20 cellular contexts compared by ENCODE assay signal in the genomic region with DNA sequence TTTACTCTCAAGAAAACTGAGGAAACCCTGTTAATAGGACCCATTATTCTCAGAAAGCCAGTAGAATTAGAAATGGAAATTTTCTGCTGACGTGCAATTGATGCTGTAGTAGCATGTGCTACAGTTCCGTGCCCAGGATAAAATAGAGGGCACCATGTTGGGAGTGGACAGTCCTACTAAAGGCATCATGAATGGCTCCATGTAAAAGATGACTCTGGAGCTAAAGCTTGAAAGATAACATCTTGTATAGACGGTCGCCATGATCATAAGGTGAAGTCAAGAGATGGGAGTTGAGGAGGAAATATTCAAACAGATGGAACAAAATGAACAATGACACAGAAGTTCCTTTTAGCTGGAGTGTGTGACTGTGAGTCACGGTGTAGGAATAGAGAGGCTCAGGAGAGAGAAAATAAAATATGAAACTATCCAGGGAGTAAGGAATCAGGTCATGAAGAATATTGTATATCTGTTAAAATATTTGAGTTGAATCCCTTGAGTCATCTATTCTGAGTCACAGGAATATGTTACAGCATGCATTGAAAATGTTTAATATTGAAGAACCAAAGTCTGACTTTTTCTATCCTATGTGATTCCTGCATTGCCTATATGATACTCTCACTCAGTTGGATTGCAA. TPM values are rescaled to one million over a fixed set of nuclear protein-coding genes. Genes with fewer than 3 reads are reported as not detected.
DNase-seq lines count a peak whose midpoint lies in the region; ATAC-seq and TF ChIP-seq lines count a peak whose summit lies in the region.
"Had no signal": no experiment of that assay in that cellular context is flagged by ENCODE, and none has a peak within 500 bp of the region (broad histone marks: within the 10 kb centered on the region; RNA-seq: fewer than 3 reads in every experiment).

No MANE protein-coding gene starts in this region.

- no peaks in the 10 kb centered on the region for H3K36me3 Mint-ChIP-seq in HFFc6 (ENCODE audit: low read depth)
- no peaks in the 10 kb centered on the region for H3K36me3 Mint-ChIP-seq in stimulated activated naive B cell treated with anti-CD40 and anti-IgM and Interleukin-4, amounts not matched to agents 10 μg/mL and 1 μg/mL and 100 μg/mL, for 72 hours
- H3K36me3 Mint-ChIP-seq: activated naive CD4-positive, alpha-beta T cell treated with anti-CD3 and anti-CD28 coated beads, Interleukin-2, amount 50 U/mL, for 24 hours; neural progenitor cell had no signal

- ATAC-seq in stimulated activated naive B cell treated with anti-CD40 and anti-IgM and Interleukin-4, amounts not matched to agents 10 μg/mL and 1 μg/mL and 100 μg/mL, for 72 hours (replicated peaks): no peak

- H3K9me3 Mint-ChIP-seq in HFFc6: no peaks in the 10 kb centered on the region
- no peaks in the 10 kb centered on the region for H3K9me3 Mint-ChIP-seq in stimulated activated naive B cell treated with anti-CD40 and anti-IgM and Interleukin-4, amounts not matched to agents 10 μg/mL and 1 μg/mL and 100 μg/mL, for 72 hours
- H3K9me3 Mint-ChIP-seq: activated naive CD4-positive, alpha-beta T cell treated with anti-CD3 and anti-CD28 coated beads, Interleukin-2, amount 50 U/mL, for 24 hours; neural progenitor cell had no signal

- H3K4me3 ChIP-seq in adipocyte (ENCODE audit: low read length) (no peak overlapping the region), fibroblast of lung (replicated peaks in 1 of 4; ENCODE audit: control extremely low read depth in 1 of 4, insufficient read depth in 1 of 4, low read depth in 3 of 4, low read length in 4 of 4) (no peak overlapping the region)
- H3K4me3 ChIP-seq: neural progenitor cell, Peyer's patch, right atrium auricular region, testis had no signal

- H3K27me3 ChIP-seq in adipocyte (replicated peaks; ENCODE audit: control insufficient read depth, insufficient read depth, low read length) (no peaks in the 10 kb centered on the region), fibroblast of lung (ENCODE audit: control insufficient read depth, insufficient read depth, low read length) (no peaks in the 10 kb centered on the region)
- H3K27me3 ChIP-seq: neural progenitor cell, Peyer's patch, right atrium auricular region, testis had no signal

- H3K4me3 Mint-ChIP-seq in HFFc6: peak overlapping the region; percentile 41
- H3K4me3 Mint-ChIP-seq in stimulated activated naive B cell treated with anti-CD40 and anti-IgM and Interleukin-4, amounts not matched to agents 10 μg/mL and 1 μg/mL and 100 μg/mL, for 72 hours: no peak overlapping the region
- H3K4me3 Mint-ChIP-seq: activated naive CD4-positive, alpha-beta T cell treated with anti-CD3 and anti-CD28 coated beads, Interleukin-2, amount 50 U/mL, for 24 hours; neural progenitor cell had no signal

- H3K9me3 ChIP-seq in adipocyte (ENCODE audit: control insufficient read depth, low read length): no peaks in the 10 kb centered on the region
- no peaks in the 10 kb centered on the region for H3K9me3 ChIP-seq in fibroblast of lung (ENCODE audit: control insufficient read depth, insufficient read depth, low read depth, low read length)
- H3K9me3 ChIP-seq: Peyer's patch, right atrium auricular region, testis had no signal

- H3K27me3 Mint-ChIP-seq in HFFc6 (ENCODE audit: insufficient read depth): no peaks in the 10 kb centered on the region
- H3K27me3 Mint-ChIP-seq in stimulated activated naive B cell treated with anti-CD40 and anti-IgM and Interleukin-4, amounts not matched to agents 10 μg/mL and 1 μg/mL and 100 μg/mL, for 72 hours: no peaks in the 10 kb centered on the region
- H3K27me3 Mint-ChIP-seq: activated naive CD4-positive, alpha-beta T cell treated with anti-CD3 and anti-CD28 coated beads, Interleukin-2, amount 50 U/mL, for 24 hours had no signal

- no peak overlapping the region for H2AFZ ChIP-seq in fibroblast of lung (ENCODE audit: low read length)
- H2AFZ ChIP-seq: neural progenitor cell had no signal

- H3K9ac ChIP-seq in adipocyte (ENCODE audit: low read length) (no peak overlapping the region), fibroblast of lung (ENCODE audit: insufficient read depth, low read length) (no peak overlapping the region)
- H3K9ac ChIP-seq: neural progenitor cell had no signal

- TF ChIP-seq CTCF in HFFc6 (IDR thresholded peaks at IDR 0.05): no peak
- TF ChIP-seq CTCF in fibroblast of lung (conservative IDR thresholded peaks at IDR 0.05 in 1 of 2, IDR thresholded peaks at IDR 0.05 in 1 of 2; ENCODE audit: low read depth in 1 of 2, low read length in 2 of 2): no peak

- peak overlapping the region; percentile 82 for H3K27ac Mint-ChIP-seq in HFFc6
- no peak overlapping the region for H3K27ac Mint-ChIP-seq in stimulated activated naive B cell treated with anti-CD40 and anti-IgM and Interleukin-4, amounts not matched to agents 10 μg/mL and 1 μg/mL and 100 μg/mL, for 72 hours
- H3K27ac Mint-ChIP-seq: activated naive CD4-positive, alpha-beta T cell treated with anti-CD3 and anti-CD28 coated beads, Interleukin-2, amount 50 U/mL, for 24 hours; neural progenitor cell had no signal

- no peaks in the 10 kb centered on the region for H4K20me1 ChIP-seq in fibroblast of lung (ENCODE audit: control insufficient read depth, extremely low read depth, insufficient read depth, low read length)

- H3K4me1 Mint-ChIP-seq in HFFc6 (ENCODE audit: low read depth): peaks cover 65% of the 10 kb centered on the region
- no peaks in the 10 kb centered on the region for H3K4me1 Mint-ChIP-seq in stimulated activated naive B cell treated with anti-CD40 and anti-IgM and Interleukin-4, amounts not matched to agents 10 μg/mL and 1 μg/mL and 100 μg/mL, for 72 hours
- H3K4me1 Mint-ChIP-seq: activated naive CD4-positive, alpha-beta T cell treated with anti-CD3 and anti-CD28 coated beads, Interleukin-2, amount 50 U/mL, for 24 hours had no signal

- DNase-seq in HFFc6 (peak; percentile 73), adipocyte (ENCODE audit: low read depth) (peak; percentile 65), fibroblast of lung (ENCODE audit: low read depth in 2 of 2) (peak; percentile 44 to 67), stromal cell of bone marrow (ENCODE audit: low read depth) (peak; percentile 72), NCI-H526 (lab: John Stamatoyannopoulos, UW) (no peak)
- no peak for DNase-seq in activated naive CD4-positive, alpha-beta T cell treated with Interleukin-2 at 50 U/mL for 16 hours
- DNase-seq in stimulated activated naive B cell treated with anti-CD40 and anti-IgM and Interleukin-4, amounts not matched to agents 10 μg/mL and 1 μg/mL and 100 μg/mL, for 72 hours: no peak
- DNase-seq: activated CD4-positive, alpha-beta T cell treated with anti-CD3 and anti-CD28 coated beads for 4 hours; DMS79; kidney; NCI-H187; Peyer's patch; stimulated activated CD4-positive, alpha-beta T cell treated with anti-CD3 and anti-CD28 coated beads, Interleukin-2, amount 100 ng/mL, for 24 hours; testis had no signal

- no peak overlapping the region for H3K4me2 ChIP-seq in fibroblast of lung (ENCODE audit: extremely low read depth, insufficient read depth, low read length)
- H3K4me2 ChIP-seq: neural progenitor cell had no signal

- H3K79me2 ChIP-seq in fibroblast of lung (ENCODE audit: control insufficient read depth, insufficient read depth, low read length): no peaks in the 10 kb centered on the region

- peaks cover 11% of the 10 kb centered on the region for H3K4me1 ChIP-seq in adipocyte (ENCODE audit: control insufficient read depth, insufficient read depth, low read length)
- H3K4me1 ChIP-seq in fibroblast of lung (ENCODE audit: control insufficient read depth, extremely low read depth, insufficient read depth, low read length): no peaks in the 10 kb centered on the region
- H3K4me1 ChIP-seq: Peyer's patch, right atrium auricular region, testis had no signal

- no peak overlapping the region for H3K27ac ChIP-seq in fibroblast of lung (ENCODE audit: insufficient read depth, low read length)
- H3K27ac ChIP-seq: C4-2B, neural progenitor cell, Peyer's patch, right atrium auricular region, testis had no signal

- H3K36me3 ChIP-seq in adipocyte (ENCODE audit: control insufficient read depth, insufficient read depth, low read length, severe bottlenecking) (no peaks in the 10 kb centered on the region), fibroblast of lung (ENCODE audit: control insufficient read depth, insufficient read depth, low read length) (no peaks in the 10 kb centered on the region)
- H3K36me3 ChIP-seq: neural progenitor cell, Peyer's patch, right atrium auricular region had no signal

RNA-seq across cellular contexts. Expression of a gene that starts 31.8 kb away (rescaled TPM):
- 1 to 10 TPM in 2 of 6 experiments, under 1 TPM in 4; 0.46 to 1.9 (median 0.85) TPM for total RNA-seq in HFFc6 (2021; fragmentation: NEBNext Ultra II Directional; extraction: Animal tissue kit (Norgen Biotek cat#: 25700))
- 0.17 and 0.26 TPM in 2 replicates for total RNA-seq in fibroblast of lung
- polyA plus RNA-seq in fibroblast of lung: 0.08 and 2.8 TPM in 2 replicates
- polyA plus RNA-seq in fibroblast of lung (2012): 2.1 TPM in 1 of 2 replicates, not detected in the other
- polyA minus RNA-seq in fibroblast of lung (ENCODE audit: low replicate concordance): 0.52 TPM in 1 of 2 replicates, not detected in the other
- total RNA-seq: cardiac septum; kidney; Peyer's patch; right atrium auricular region; T-helper 2 cell treated with Interferon-gamma antibody and Interleukin-4, amounts not matched to agents 100 ng/mL and 5 ng/mL, for 36 hours had no signal

Comparison
In these comparisons a context has a peak if more than half of its experiments do, and no peak if none do; other contexts are left out.
1. DNase-seq: peak in HFFc6 (single experiment), adipocyte (single experiment), fibroblast of lung (2 of 2) and stromal cell of bone marrow (single experiment); none in NCI-H526 (0 of 2), activated naive CD4-positive, alpha-beta T cell treated with Interleukin-2 at 50 U/mL for 16 hours (single experiment) and stimulated activated naive B cell treated with anti-CD40 and anti-IgM and Interleukin-4, amounts not matched to agents 10 μg/mL and 1 μg/mL and 100 μg/mL, for 72 hours (single experiment).